ENCODE assay signal across 8 cellular contexts in genomic region chr17:77887110-77887463, GRCh38.
A peak's percentile ranks its signal among the peaks of the same experiment; 100 is the strongest.
DNase-seq lines count a peak whose midpoint lies in the region; ATAC-seq, FAIRE-seq and TF ChIP-seq lines count a peak whose summit lies in the region.

No MANE protein-coding gene starts in this region.

- peak overlapping the region in 1 of 2 donors; percentile 54 for H3K4me3 ChIP-seq in right atrium auricular region
- peak overlapping the region; percentile 50 to 55 for H3K4me3 ChIP-seq in vagina
- H3K4me3 ChIP-seq in kidney (ENCODE audit: low read length in 2 of 2): peak overlapping the region in 1 of 2 donors; percentile 81

- POLR2A ChIA-PET in naive thymus-derived CD8-positive, alpha-beta T cell (lab: Charles Lee): interaction anchor here (0.9 to 9.8 kb wide), 7 partner anchors 8 to 71 kb away, joined by 3 to 166 read pairs (median 5); partner anchors contain the start of gene TNRC6C

- H3K4me1 Mint-ChIP-seq in naive thymus-derived CD8-positive, alpha-beta T cell: peaks cover 44 to 77% (median 69%) of the 10 kb centered on the region in 4 donors

- H3K9me3 Mint-ChIP-seq in naive thymus-derived CD8-positive, alpha-beta T cell: no peaks in the 10 kb centered on the region

- H3K27me3 ChIP-seq in right atrium auricular region: no peaks in the 10 kb centered on the region
- H3K27me3 ChIP-seq in vagina: no peaks in the 10 kb centered on the region

- no peaks in the 10 kb centered on the region for H3K36me3 Mint-ChIP-seq in naive thymus-derived CD8-positive, alpha-beta T cell

- H3K4me3 Mint-ChIP-seq in naive thymus-derived CD8-positive, alpha-beta T cell: peak overlapping the region; percentile 90 to 97 (median 94)

- no peak for FAIRE-seq in kidney (lab: Jason Lieb, UNC)

- no peaks in the 10 kb centered on the region for H3K36me3 ChIP-seq in right atrium auricular region
- no peaks in the 10 kb centered on the region for H3K36me3 ChIP-seq in vagina
- no peaks in the 10 kb centered on the region for H3K36me3 ChIP-seq in kidney (ENCODE audit: control insufficient read depth in 1 of 2, insufficient read depth in 2 of 2, low read length in 2 of 2)

- intact Hi-C loops in Right ventricle myocardium inferior (cut with DNase I): loop anchor here (5.0 kb wide), 2 partner anchors 70 to 160 kb away; partner anchors contain the start of gene TNRC6C
- intact Hi-C loops in vagina (cut with DNase I): no loop called here
- intact Hi-C loops in kidney (cut with DNase I): no loop called here

- DNase-seq in right atrium auricular region (ENCODE audit: low spot score): no peak
- DNase-seq in Right ventricle myocardium inferior (ENCODE audit: missing footprints): no peak
- peak; percentile 21 for DNase-seq in cerebellar cortex (ENCODE audit: low spot score)
- DNase-seq in naive thymus-derived CD8-positive, alpha-beta T cell: peak in 1 of 10 donors; percentile 42
- no peak for DNase-seq in vagina (ENCODE audit: extremely low spot score in 2 of 2)
- DNase-seq in kidney: no peak
- DNase-seq in NCI-H748 (lab: John Stamatoyannopoulos, UW; ENCODE audit: unreplicated experiment): no peak
- no peak for DNase-seq in activated gamma-delta T cell treated with Interleukin-2 at 50 U/mL for 16 hours

- peak overlapping the region in 1 of 2 donors; percentile 91 for H3K9ac ChIP-seq in kidney (ENCODE audit: low read length in 2 of 2)

- TF ChIP-seq CTCF in right atrium auricular region (IDR thresholded peaks at IDR 0.05) (no peak), vagina (IDR thresholded peaks at IDR 0.05) (no peak), kidney (IDR thresholded peaks at IDR 0.05; ENCODE audit: borderline replicate concordance, extremely low read depth, insufficient read depth) (no peak)

- ATAC-seq in Right ventricle myocardium inferior: no peak
- no peak for ATAC-seq in naive thymus-derived CD8-positive, alpha-beta T cell

- H3K27ac ChIP-seq in right atrium auricular region (peak overlapping the region; percentile 68 to 73), vagina (peak overlapping the region; percentile 69), kidney (ENCODE audit: low read depth in 2 of 2, low read length in 2 of 2) (no peak overlapping the region)

- no peaks in the 10 kb centered on the region for H3K9me3 ChIP-seq in right atrium auricular region
- H3K9me3 ChIP-seq in vagina: no peaks in the 10 kb centered on the region
- no peaks in the 10 kb centered on the region for H3K9me3 ChIP-seq in kidney (ENCODE audit: control insufficient read depth in 1 of 2, low read length in 2 of 2)

- H3K27ac Mint-ChIP-seq in naive thymus-derived CD8-positive, alpha-beta T cell: peak overlapping the region; percentile 90 to 99 (median 98)

- H3K4me1 ChIP-seq in right atrium auricular region (peaks cover 0 to 25% of the 10 kb centered on the region in 2 donors), vagina (peaks cover 35% of the 10 kb centered on the region), kidney (ENCODE audit: control insufficient read depth in 1 of 2, insufficient read depth in 1 of 2, low read depth in 1 of 2, low read length in 2 of 2) (peaks cover 3 to 15% of the 10 kb centered on the region in 2 donors)

- no peaks in the 10 kb centered on the region for H3K27me3 Mint-ChIP-seq in naive thymus-derived CD8-positive, alpha-beta T cell

- TF ChIP-seq POLR2A in vagina (IDR thresholded peaks at IDR 0.05): no peak

Comparison
In these comparisons a context has a peak if more than half of its experiments do, and no peak if none do; other contexts are left out.
1. H3K27ac ChIP-seq: peak in right atrium auricular region (2 of 2) and vagina (single experiment); none in kidney (0 of 2).